ENCODE assay signal across 16 cellular contexts in genomic region chr3:173799073-173799830, GRCh38.
"Had no signal": no experiment of that assay in that cellular context is flagged by ENCODE, and none has a peak within 500 bp of the region (broad histone marks: within the 10 kb centered on the region; RNA-seq: fewer than 3 reads in every experiment).

No MANE protein-coding gene starts in this region.

- H3K27ac ChIP-seq: colonic mucosa, neutrophil, right atrium auricular region, skin epidermis, stomach, thoracic aorta had no signal

- ATAC-seq: activated CD4-positive, alpha-beta T cell treated with anti-CD3 and anti-CD28 coated beads for 36 hours; activated CD8-positive, alpha-beta T cell treated with anti-CD3 and anti-CD28 coated beads, Interleukin-2, amount 10 ng/mL, durations not matched to agents 7 days and 5 days; left colon; naive thymus-derived CD4-positive, alpha-beta T cell had no signal

- H3K36me3 ChIP-seq: colonic mucosa, neutrophil, right atrium auricular region, stomach, thoracic aorta had no signal

- H3K4me3 ChIP-seq: colonic mucosa, lung, right atrium auricular region, skin epidermis, stomach, thoracic aorta had no signal

- H3K4me1 ChIP-seq: colonic mucosa, right atrium auricular region, stomach had no signal

- H3K9me3 ChIP-seq: colonic mucosa, neutrophil, right atrium auricular region, stomach, thoracic aorta had no signal

- H3K27me3 ChIP-seq: colonic mucosa, neutrophil, right atrium auricular region, stomach had no signal

- DNase-seq: activated CD4-positive, alpha-beta T cell treated with anti-CD3 and anti-CD28 coated beads for 36 hours; activated CD8-positive, alpha-beta T cell treated with anti-CD3 and anti-CD28 coated beads, Interleukin-2, amount 10 ng/mL, durations not matched to agents 7 days and 5 days; activated naive CD4-positive, alpha-beta T cell treated with anti-CD3 and anti-CD28 coated beads for 36 hours; caudate nucleus; colonic mucosa; effector CD4-positive, alpha-beta T cell; glutamatergic neuron; left colon; naive thymus-derived CD4-positive, alpha-beta T cell; stomach; T1000 had no signal
